1 cellular context compared by ENCODE assay signal in the genomic region with DNA sequence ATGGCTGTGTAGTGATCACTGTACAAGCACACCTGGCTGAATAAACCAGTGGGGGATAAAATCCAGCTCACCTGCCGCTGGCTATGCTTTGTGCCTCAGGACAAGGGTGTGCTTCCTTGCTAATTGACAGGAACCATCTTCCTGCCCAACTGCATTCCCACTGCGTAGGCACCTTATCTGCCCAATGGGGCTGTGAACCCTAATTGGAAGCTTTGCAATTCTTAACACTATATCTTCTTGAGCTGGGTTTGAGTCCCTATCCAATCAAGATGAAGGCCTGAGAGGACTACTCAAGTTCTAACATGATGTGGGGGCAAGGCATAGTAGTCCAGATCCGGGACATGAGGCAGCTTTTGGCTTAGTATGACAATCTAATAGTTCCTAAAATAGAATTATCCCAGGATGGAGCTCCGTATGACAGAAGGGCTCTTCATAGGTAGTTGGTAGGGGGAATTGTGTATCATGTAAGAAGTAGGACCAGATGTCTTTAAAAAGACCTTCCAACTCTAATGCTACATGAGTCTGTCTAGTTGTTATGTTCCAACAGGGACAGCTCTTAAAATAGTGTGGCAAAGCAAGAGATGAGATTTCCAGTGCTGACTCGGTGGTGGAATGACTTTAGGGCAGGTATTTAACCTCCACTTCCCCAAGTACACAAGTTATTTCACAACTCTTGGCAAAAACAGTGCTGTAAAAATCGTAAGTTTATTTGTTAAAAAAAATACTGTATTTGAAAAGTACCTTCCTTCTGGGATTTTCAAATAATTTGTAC.
TF ChIP-seq lines count a peak whose summit lies in the region.

No MANE protein-coding gene starts in this region.

TF ChIP-seq in endothelial cell of umbilical vein, 7 proteins besides CTCF, POLR2A, EP300 and RAD21:
- TF ChIP-seq POLR2AphosphoS5 (IDR thresholded peaks at IDR 0.05; ENCODE audit: insufficient read depth, low read depth, low read length) (no peak), GATA2 (IDR thresholded peaks at IDR 0.05; ENCODE audit: insufficient read depth, insufficient read length, low read depth, low read length) (no peak), JUN (IDR thresholded peaks at IDR 0.05; ENCODE audit: borderline replicate concordance, insufficient read depth, insufficient read length, low read depth) (no peak), MYC (IDR thresholded peaks at IDR 0.05; ENCODE audit: low read depth, low read length) (no peak), EZH2 (IDR thresholded peaks at IDR 0.05; ENCODE audit: borderline replicate concordance, low read depth, low read length, severe bottlenecking) (no peak), FOS (IDR thresholded peaks at IDR 0.05; ENCODE audit: borderline replicate concordance, insufficient read depth, low read length) (no peak)
- TF ChIP-seq, protein P1, sequence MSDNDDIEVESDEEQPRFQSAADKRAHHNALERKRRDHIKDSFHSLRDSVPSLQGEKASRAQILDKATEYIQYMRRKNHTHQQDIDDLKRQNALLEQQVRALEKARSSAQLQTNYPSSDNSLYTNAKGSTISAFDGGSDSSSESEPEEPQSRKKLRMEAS (IDR thresholded peaks at IDR 0.05; ENCODE audit: insufficient read depth, insufficient read length) = no peak
